Comparison of ENCODE assay signal across 8 cellular contexts in genomic region chr20:58179432-58180099, GRCh38. TPM values are rescaled to one million over a fixed set of nuclear protein-coding genes. Genes with fewer than 3 reads are reported as not detected.
DNase-seq lines count a peak whose midpoint lies in the region; ATAC-seq, FAIRE-seq and TF ChIP-seq lines count a peak whose summit lies in the region.

No MANE protein-coding gene starts in this region.

- no peak for TF ChIP-seq POLR2A in GM12892 (IDR thresholded peaks at IDR 0.05; ENCODE audit: low read depth, low read length)

- BruUV-seq in A673 (replicated peaks; lab: Mats Ljungman, UMichigan) = no TSS peak

- peak overlapping the region; percentile 18 for H3K4me3 Mint-ChIP-seq in activated CD4-positive, alpha-beta T cell treated with anti-CD3 and anti-CD28 coated beads for 36 hours

- no peaks in the 10 kb centered on the region for H3K27me3 ChIP-seq in A673 (replicated peaks; ENCODE audit: insufficient read depth, low read depth, low read length, poor library complexity)

- peaks cover 10% of the 10 kb centered on the region for H3K4me1 Mint-ChIP-seq in activated CD4-positive, alpha-beta T cell treated with anti-CD3 and anti-CD28 coated beads for 36 hours

- CTCF ChIA-PET in A673 (lab: Charles Lee) = interaction anchor here (1.1 to 1.9 kb wide), 4 partner anchors 19 to 558 kb away, joined by 4 to 9 read pairs (median 6); no protein-coding TSS in a partner anchor
- CTCF ChIA-PET in activated CD4-positive, alpha-beta T cell treated with anti-CD3 and anti-CD28 coated beads for 36 hours (lab: Charles Lee) = interaction anchor here (0.6 to 2.0 kb wide), 17 partner anchors 9 to 599 kb away, joined by 3 to 7 read pairs (median 4); no protein-coding TSS in a partner anchor

- ATAC-seq in activated CD4-positive, alpha-beta T cell treated with anti-CD3 and anti-CD28 coated beads for 36 hours = peak; percentile 94
- ATAC-seq in HG03097 (IDR thresholded peaks at IDR 0.05; ENCODE audit: low FRiP score, unreplicated experiment) = no peak

- POLR2A ChIA-PET in A673 (lab: Charles Lee; ENCODE audit: low non-redundant PET) = no interaction called here
- POLR2A ChIA-PET in activated CD4-positive, alpha-beta T cell treated with anti-CD3 and anti-CD28 coated beads for 36 hours (lab: Charles Lee) = no interaction called here

- no peaks in the 10 kb centered on the region for H3K36me3 ChIP-seq in A673 (ENCODE audit: insufficient read depth, low read length, poor library complexity, severe bottlenecking)

- no peaks in the 10 kb centered on the region for H3K9me3 ChIP-seq in A673 (ENCODE audit: low read depth, low read length, poor library complexity, severe bottlenecking)

- no peaks in the 10 kb centered on the region for H3K9me3 Mint-ChIP-seq in activated CD4-positive, alpha-beta T cell treated with anti-CD3 and anti-CD28 coated beads for 36 hours (ENCODE audit: low read depth)

- FAIRE-seq in GM12892 (lab: Jason Lieb, UNC) = no peak

- TF ChIP-seq CTCF in A673 (conservative IDR thresholded peaks at IDR 0.05; ENCODE audit: low read depth, low read length) = peak; percentile 87

- intact Hi-C loops in A673 (cut with micrococcal nuclease; ENCODE audit: unreplicated experiment) = loop anchor here (1.0 to 10.0 kb wide), 2 partner anchors 525 to 555 kb away; partner anchors contain the start of gene ZBP1
- intact Hi-C loops in activated CD4-positive, alpha-beta T cell treated with anti-CD3 and anti-CD28 coated beads for 36 hours (cut with DNase I, micrococcal nuclease) = loop anchor here (1.0 to 10.0 kb wide), 4 partner anchors 525 to 665 kb away; no protein-coding TSS in a partner anchor

- H3K27me3 Mint-ChIP-seq in activated CD4-positive, alpha-beta T cell treated with anti-CD3 and anti-CD28 coated beads for 36 hours = peaks cover 13% of the 10 kb centered on the region

- H3K27ac Mint-ChIP-seq in activated CD4-positive, alpha-beta T cell treated with anti-CD3 and anti-CD28 coated beads for 36 hours = no peak overlapping the region

- H3K36me3 Mint-ChIP-seq in activated CD4-positive, alpha-beta T cell treated with anti-CD3 and anti-CD28 coated beads for 36 hours (ENCODE audit: low read depth) = no peaks in the 10 kb centered on the region

- H3K27ac ChIP-seq in A673 (ENCODE audit: low read depth, low read length, poor library complexity, severe bottlenecking) = no peak overlapping the region

- peak overlapping the region; percentile 18 for H3K4me3 ChIP-seq in A673 (ENCODE audit: low read depth, low read length, poor library complexity, severe bottlenecking)

- H3K4me1 ChIP-seq in A673 (ENCODE audit: insufficient read depth, low read length, poor library complexity, severe bottlenecking) = no peaks in the 10 kb centered on the region

- DNase-seq in A673 (ENCODE audit: low spot score) = peak; percentile 66
- DNase-seq in GM12892 (ENCODE audit: insufficient read length) = peak; percentile 67
- DNase-seq in NCI-H1092 treated with DMSO at 0.1 percent for 48 hours (lab: John Stamatoyannopoulos, UW) = peak; percentile 15
- DNase-seq in activated CD4-positive, alpha-beta T cell treated with anti-CD3 and anti-CD28 coated beads for 36 hours = peak; percentile 79
- peak; percentile 4 for DNase-seq in cerebellar cortex (ENCODE audit: low spot score)
- DNase-seq in left kidney (ENCODE audit: low read depth, low spot score) = peak; percentile 82
- DNase-seq in stimulated activated CD4-positive, alpha-beta T cell treated with anti-CD3 and anti-CD28 coated beads, Interleukin-2, amount 100 ng/mL, for 48 hours = peak; percentile 70 to 82

RNA-seq across cellular contexts. Expression of gene ANKRD60, which starts 48.9 kb away (rescaled TPM):
- not detected in 2 replicates for total RNA-seq in A673 (2021)
- polyA plus RNA-seq in GM12892 (2012; ENCODE audit: missing spikeins) = not detected
- not detected for total RNA-seq in activated CD4-positive, alpha-beta T cell treated with anti-CD3 and anti-CD28 coated beads for 36 hours

Comparison
In these comparisons a context has a peak if more than half of its experiments do, and no peak if none do; other contexts are left out.
1. DNase-seq: peak in every context shown above with its lines; median percentile 82 in left kidney; 79 in activated CD4-positive, alpha-beta T cell treated with anti-CD3 and anti-CD28 coated beads for 36 hours; 76 in stimulated activated CD4-positive, alpha-beta T cell treated with anti-CD3 and anti-CD28 coated beads, Interleukin-2, amount 100 ng/mL, for 48 hours; 67 in GM12892; 66 in A673; 15 in NCI-H1092 treated with DMSO at 0.1 percent for 48 hours; 4 in cerebellar cortex.